In genomic region chr12:1881301-1881700, GRCh38 we compare ENCODE assay signal across 25 cellular contexts. TPM values are rescaled to one million over a fixed set of nuclear protein-coding genes. Genes with fewer than 3 reads are reported as not detected.
"Had no signal": no experiment of that assay in that cellular context is flagged by ENCODE, and none has a peak within 500 bp of the region (broad histone marks: within the 10 kb centered on the region; RNA-seq: fewer than 3 reads in every experiment).

No MANE protein-coding gene starts in this region.

- DNase-seq: activated CD4-positive, alpha-beta T cell treated with anti-CD3 and anti-CD28 coated beads, Interleukin-2, amount 50 U/mL, for 1 hour; activated CD4-positive, CD25-positive, alpha-beta regulatory T cell; activated gamma-delta T cell; activated T-cell treated with anti-CD3 and anti-CD28 coated beads for 4 hours; aorta; central memory CD4-positive, alpha-beta T cell; dorsolateral prefrontal cortex; heart left ventricle; left lung; naive thymus-derived CD4-positive, alpha-beta T cell; retina; stimulated activated CD4-positive, alpha-beta T cell treated with anti-CD3 and anti-CD28 coated beads, Interleukin-2, amount 100 ng/mL, for 48 hours; stimulated activated CD8-positive, alpha-beta memory T cell treated with anti-CD3 and anti-CD28 coated beads, Interleukin-4, amount 100 ng/mL, for 48 hours; stimulated activated naive B cell treated with anti-CD40 and anti-IgM and Interleukin-4, amounts not matched to agents 10 μg/mL and 1 μg/mL and 100 μg/mL, for 72 hours; SW 1271; T-helper 17 cell; transverse colon; uterus had no signal

- H3K4me3 ChIP-seq: dorsolateral prefrontal cortex, heart left ventricle, left lung, lung, transverse colon, uterus had no signal

- H3K4me1 Mint-ChIP-seq: activated naive CD4-positive, alpha-beta T cell treated with anti-CD3 and anti-CD28 coated beads, Interleukin-2, amount 50 U/mL, for 24 hours; naive thymus-derived CD4-positive, alpha-beta T cell; neural crest cell; stimulated activated naive B cell treated with anti-CD40 and anti-IgM and Interleukin-4, amounts not matched to agents 10 μg/mL and 1 μg/mL and 100 μg/mL, for 72 hours had no signal

- H3K4me3 Mint-ChIP-seq: activated naive CD4-positive, alpha-beta T cell treated with anti-CD3 and anti-CD28 coated beads, Interleukin-2, amount 50 U/mL, for 24 hours; brain; naive thymus-derived CD4-positive, alpha-beta T cell; neural crest cell; stimulated activated naive B cell treated with anti-CD40 and anti-IgM and Interleukin-4, amounts not matched to agents 10 μg/mL and 1 μg/mL and 100 μg/mL, for 72 hours; T-helper 17 cell had no signal

- H3K27me3 ChIP-seq: transverse colon, uterus had no signal

- H3K9me3 ChIP-seq: heart left ventricle, left lung, transverse colon, uterus had no signal

- H3K27ac Mint-ChIP-seq: activated naive CD4-positive, alpha-beta T cell treated with anti-CD3 and anti-CD28 coated beads, Interleukin-2, amount 50 U/mL, for 24 hours; brain; naive thymus-derived CD4-positive, alpha-beta T cell; progenitor cell of endocrine pancreas; stimulated activated naive B cell treated with anti-CD40 and anti-IgM and Interleukin-4, amounts not matched to agents 10 μg/mL and 1 μg/mL and 100 μg/mL, for 72 hours; T-helper 17 cell had no signal

- H3K9me3 Mint-ChIP-seq: activated naive CD4-positive, alpha-beta T cell treated with anti-CD3 and anti-CD28 coated beads, Interleukin-2, amount 50 U/mL, for 24 hours; neural crest cell; stimulated activated naive B cell treated with anti-CD40 and anti-IgM and Interleukin-4, amounts not matched to agents 10 μg/mL and 1 μg/mL and 100 μg/mL, for 72 hours had no signal

- H3K27ac ChIP-seq: dorsolateral prefrontal cortex, heart left ventricle, left lung, transverse colon, uterus had no signal

- ATAC-seq: heart left ventricle; left lung; naive thymus-derived CD4-positive, alpha-beta T cell; stimulated activated naive B cell treated with anti-CD40 and anti-IgM and Interleukin-4, amounts not matched to agents 10 μg/mL and 1 μg/mL and 100 μg/mL, for 72 hours; T-helper 17 cell had no signal

- H3K36me3 Mint-ChIP-seq: activated naive CD4-positive, alpha-beta T cell treated with anti-CD3 and anti-CD28 coated beads, Interleukin-2, amount 50 U/mL, for 24 hours; brain; naive thymus-derived CD4-positive, alpha-beta T cell; stimulated activated naive B cell treated with anti-CD40 and anti-IgM and Interleukin-4, amounts not matched to agents 10 μg/mL and 1 μg/mL and 100 μg/mL, for 72 hours had no signal

- H3K27me3 Mint-ChIP-seq: activated naive CD4-positive, alpha-beta T cell treated with anti-CD3 and anti-CD28 coated beads, Interleukin-2, amount 50 U/mL, for 24 hours had no signal

- FAIRE-seq: keratinocyte had no signal

- H3K36me3 ChIP-seq: heart left ventricle, left lung, transverse colon, uterus had no signal

- H3K4me1 ChIP-seq: heart left ventricle, left lung, transverse colon, uterus had no signal

RNA-seq across cellular contexts. Expression of gene CACNA2D4, which starts 37.2 kb away (rescaled TPM):
- total RNA-seq: temporal lobe had no signal
